ENCODE assay signal across 8 cellular contexts in the genomic region with DNA sequence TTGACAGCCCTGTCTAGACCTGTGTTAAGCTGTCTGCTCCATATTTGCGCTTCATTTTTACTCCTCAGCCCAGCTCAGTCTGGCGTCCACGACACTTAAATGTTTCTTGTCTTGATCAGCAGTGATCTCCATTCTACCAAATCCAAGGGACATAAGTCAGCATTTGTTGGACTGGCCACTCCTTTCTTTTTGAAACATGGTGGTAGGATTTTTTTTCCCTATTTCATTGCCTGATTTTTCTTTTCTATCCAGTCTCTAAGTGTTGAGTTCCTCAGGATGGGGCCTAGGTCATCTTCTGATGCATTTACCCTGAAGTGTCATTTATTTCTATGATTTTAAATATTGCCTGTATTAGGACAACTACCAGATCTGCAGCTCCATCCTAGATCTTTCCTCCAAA. TPM values are rescaled to one million over a fixed set of nuclear protein-coding genes. Genes with fewer than 3 reads are reported as not detected.
DNase-seq lines count a peak whose midpoint lies in the region; ATAC-seq and TF ChIP-seq lines count a peak whose summit lies in the region.

No MANE protein-coding gene starts in this region.

- H3K27ac ChIP-seq in HEK293 (ENCODE audit: extremely low read depth, low read depth, low read length) = peak overlapping the region; percentile 97; the same call in 1 of the 2 replicates
- H3K27ac ChIP-seq in hepatocyte = peak overlapping the region; percentile 95

- peak overlapping the region; percentile 87 for H3K27ac Mint-ChIP-seq in activated CD4-positive, alpha-beta memory T cell treated with anti-CD3 and anti-CD28 coated beads, Interleukin-2, amount 10 ng/mL, durations not matched to agents 7 days and 5 days
- H3K27ac Mint-ChIP-seq in stimulated activated effector memory CD8-positive, alpha-beta T cell treated with anti-CD3 and anti-CD28 coated beads, Interleukin-12 subunit alpha, Interleukin-12 subunit beta, amount 100 ng/mL, for 72 hours = peak overlapping the region; percentile 97

- H3K36me3 Mint-ChIP-seq in activated CD4-positive, alpha-beta memory T cell treated with anti-CD3 and anti-CD28 coated beads, Interleukin-2, amount 10 ng/mL, durations not matched to agents 7 days and 5 days (ENCODE audit: low read depth) = peaks cover 31% of the 10 kb centered on the region
- H3K36me3 Mint-ChIP-seq in stimulated activated effector memory CD8-positive, alpha-beta T cell treated with anti-CD3 and anti-CD28 coated beads, Interleukin-12 subunit alpha, Interleukin-12 subunit beta, amount 100 ng/mL, for 72 hours = peaks cover 64% of the 10 kb centered on the region

- peak overlapping the region; percentile 81 for H3K4me2 ChIP-seq in hepatocyte

- no peaks in the 10 kb centered on the region for H3K27me3 Mint-ChIP-seq in activated CD4-positive, alpha-beta memory T cell treated with anti-CD3 and anti-CD28 coated beads, Interleukin-2, amount 10 ng/mL, durations not matched to agents 7 days and 5 days

- H3K9me3 ChIP-seq in HEK293 (ENCODE audit: control insufficient read depth, insufficient read depth, low read depth, low read length) (no peaks in the 10 kb centered on the region), hepatocyte (ENCODE audit: low read depth) (no peaks in the 10 kb centered on the region)

- WGBS in hepatocyte (ENCODE audit: low lambda C conversion rate, missing lambda C conversion rate) = 55% methylated on average over 3 of the region's 3 CpGs

- TF ChIP-seq CTCF in HEK293 (tag by site-specific recombination; IDR thresholded peaks at IDR 0.05) (no peak), hepatocyte (IDR thresholded peaks at IDR 0.05; ENCODE audit: poor library complexity) (no peak)

- no peak for ATAC-seq in stimulated activated effector memory CD8-positive, alpha-beta T cell treated with anti-CD3 and anti-CD28 coated beads, Interleukin-12 subunit alpha, Interleukin-12 subunit beta, amount 100 ng/mL, for 72 hours

- no peaks in the 10 kb centered on the region for H4K20me1 ChIP-seq in hepatocyte (ENCODE audit: insufficient read depth, poor library complexity, severe bottlenecking)

- H3K9me3 Mint-ChIP-seq in activated CD4-positive, alpha-beta memory T cell treated with anti-CD3 and anti-CD28 coated beads, Interleukin-2, amount 10 ng/mL, durations not matched to agents 7 days and 5 days = no peaks in the 10 kb centered on the region
- no peaks in the 10 kb centered on the region for H3K9me3 Mint-ChIP-seq in stimulated activated effector memory CD8-positive, alpha-beta T cell treated with anti-CD3 and anti-CD28 coated beads, Interleukin-12 subunit alpha, Interleukin-12 subunit beta, amount 100 ng/mL, for 72 hours

- peaks cover 68% of the 10 kb centered on the region for H3K79me2 ChIP-seq in hepatocyte

- H3K4me3 Mint-ChIP-seq in activated CD4-positive, alpha-beta memory T cell treated with anti-CD3 and anti-CD28 coated beads, Interleukin-2, amount 10 ng/mL, durations not matched to agents 7 days and 5 days = peak overlapping the region; percentile 82
- H3K4me3 Mint-ChIP-seq in stimulated activated effector memory CD8-positive, alpha-beta T cell treated with anti-CD3 and anti-CD28 coated beads, Interleukin-12 subunit alpha, Interleukin-12 subunit beta, amount 100 ng/mL, for 72 hours = peak overlapping the region; percentile 96

- no peaks in the 10 kb centered on the region for H3K9me2 ChIP-seq in hepatocyte (replicated peaks; ENCODE audit: insufficient read depth)

- no peak for DNase-seq in activated CD4-positive, alpha-beta memory T cell treated with anti-CD3 and anti-CD28 coated beads, Interleukin-2, amount 10 ng/mL, durations not matched to agents 7 days and 5 days
- DNase-seq in hepatocyte (ENCODE audit: low spot score) (peak; percentile 5), NCI-H1105 treated with DMSO at 0.1 percent for 48 hours (lab: John Stamatoyannopoulos, UW) (no peak), NCI-H226 (no peak), DMS153 treated with DMSO at 0.1 percent for 48 hours (lab: John Stamatoyannopoulos, UW; ENCODE audit: unreplicated experiment) (no peak)
- no peak for DNase-seq in stimulated activated effector memory CD8-positive, alpha-beta T cell treated with anti-CD3 and anti-CD28 coated beads, Interleukin-12 subunit alpha, Interleukin-12 subunit beta, amount 100 ng/mL, for 72 hours (ENCODE audit: low spot score in 2 of 2)
- DNase-seq in activated CD4-positive, alpha-beta T cell treated with anti-CD3 and anti-CD28 coated beads for 4 hours = no peak

- H3K4me1 Mint-ChIP-seq in activated CD4-positive, alpha-beta memory T cell treated with anti-CD3 and anti-CD28 coated beads, Interleukin-2, amount 10 ng/mL, durations not matched to agents 7 days and 5 days = peaks cover 36% of the 10 kb centered on the region
- H3K4me1 Mint-ChIP-seq in stimulated activated effector memory CD8-positive, alpha-beta T cell treated with anti-CD3 and anti-CD28 coated beads, Interleukin-12 subunit alpha, Interleukin-12 subunit beta, amount 100 ng/mL, for 72 hours = peaks cover 32% of the 10 kb centered on the region

- no peak overlapping the region for H2AFZ ChIP-seq in hepatocyte

- CTCF ChIA-PET in HEK293 (lab: Yijun Ruan, JAX) = interaction anchor here (0.6 to 3.8 kb wide), 6 partner anchors 17 to 265 kb away, joined by 3 to 32 read pairs (median 7); a partner anchor contains a TSS
- CTCF ChIA-PET in activated CD4-positive, alpha-beta memory T cell treated with anti-CD3 and anti-CD28 coated beads, Interleukin-2, amount 10 ng/mL, durations not matched to agents 7 days and 5 days (lab: Charles Lee) = interaction anchor here (1.3 to 4.3 kb wide), 7 partner anchors 9 to 112 kb away, joined by 3 to 102 read pairs (median 5); a partner anchor contains a TSS

- POLR2A ChIA-PET in HEK293 (lab: Yijun Ruan, JAX) = interaction anchor here (1.4 to 6.0 kb wide), 6 partner anchors 9 to 265 kb away, joined by 6 to 189 read pairs (median 10); a partner anchor contains a TSS
- POLR2A ChIA-PET in activated CD4-positive, alpha-beta memory T cell treated with anti-CD3 and anti-CD28 coated beads, Interleukin-2, amount 10 ng/mL, durations not matched to agents 7 days and 5 days (lab: Charles Lee) = interaction anchor here (0.6 to 7.7 kb wide), 17 partner anchors 9 to 592 kb away, joined by 3 to 321 read pairs (median 13); a partner anchor contains a TSS

- no peaks in the 10 kb centered on the region for H3K27me3 ChIP-seq in hepatocyte

- H3K4me3 ChIP-seq in HEK293 (ENCODE audit: low read depth, low read length) (peak overlapping the region; percentile 100), hepatocyte (peak overlapping the region; percentile 56)

- H3K36me3 ChIP-seq in HEK293 (ENCODE audit: control insufficient read depth in 2 of 2, insufficient read depth in 1 of 2, low read length in 2 of 2) (peaks cover 6 to 37% of the 10 kb centered on the region in 2 experiments; a peak in 2 of 3 replicates), hepatocyte (replicated peaks; ENCODE audit: insufficient read depth, low read depth) (no peaks in the 10 kb centered on the region)

- H3K4me1 ChIP-seq in HEK293 (ENCODE audit: control insufficient read depth, insufficient read depth, low read length) (peaks cover 8% of the 10 kb centered on the region), hepatocyte (ENCODE audit: insufficient read depth) (peaks cover 14% of the 10 kb centered on the region)

TF ChIP-seq in HEK293, 187 proteins besides CTCF, POLR2A, EP300 and RAD21 (continues in another document):
- no peak for TF ChIP-seq ZNF596 (tag by site-specific recombination; IDR thresholded peaks at IDR 0.05)
- TF ChIP-seq, protein P1, sequence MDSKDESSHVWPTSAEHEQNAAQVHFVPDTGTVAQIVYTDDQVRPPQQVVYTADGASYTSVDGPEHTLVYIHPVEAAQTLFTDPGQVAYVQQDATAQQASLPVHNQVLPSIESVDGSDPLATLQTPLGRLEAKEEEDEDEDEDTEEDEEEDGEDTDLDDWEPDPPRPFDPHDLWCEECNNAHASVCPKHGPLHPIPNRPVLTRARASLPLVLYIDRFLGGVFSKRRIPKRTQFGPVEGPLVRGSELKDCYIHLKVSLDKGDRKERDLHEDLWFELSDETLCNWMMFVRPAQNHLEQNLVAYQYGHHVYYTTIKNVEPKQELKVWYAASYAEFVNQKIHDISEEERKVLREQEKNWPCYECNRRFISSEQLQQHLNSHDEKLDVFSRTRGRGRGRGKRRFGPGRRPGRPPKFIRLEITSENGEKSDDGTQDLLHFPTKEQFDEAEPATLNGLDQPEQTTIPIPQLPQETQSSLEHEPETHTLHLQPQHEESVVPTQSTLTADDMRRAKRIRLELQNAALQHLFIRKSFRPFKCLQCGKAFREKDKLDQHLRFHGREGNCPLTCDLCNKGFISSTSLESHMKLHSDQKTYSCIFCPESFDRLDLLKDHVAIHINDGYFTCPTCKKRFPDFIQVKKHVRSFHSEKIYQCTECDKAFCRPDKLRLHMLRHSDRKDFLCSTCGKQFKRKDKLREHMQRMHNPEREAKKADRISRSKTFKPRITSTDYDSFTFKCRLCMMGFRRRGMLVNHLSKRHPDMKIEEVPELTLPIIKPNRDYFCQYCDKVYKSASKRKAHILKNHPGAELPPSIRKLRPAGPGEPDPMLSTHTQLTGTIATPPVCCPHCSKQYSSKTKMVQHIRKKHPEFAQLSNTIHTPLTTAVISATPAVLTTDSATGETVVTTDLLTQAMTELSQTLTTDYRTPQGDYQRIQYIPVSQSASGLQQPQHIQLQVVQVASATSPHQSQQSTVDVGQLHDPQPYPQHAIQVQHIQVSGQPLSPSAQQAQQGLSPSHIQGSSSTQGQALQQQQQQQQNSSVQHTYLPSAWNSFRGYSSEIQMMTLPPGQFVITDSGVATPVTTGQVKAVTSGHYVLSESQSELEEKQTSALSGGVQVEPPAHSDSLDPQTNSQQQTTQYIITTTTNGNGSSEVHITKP (tag by site-specific recombination; IDR thresholded peaks at IDR 0.05) = no peak
- TF ChIP-seq ZNF843 (tag by site-specific recombination; IDR thresholded peaks at IDR 0.05) = no peak

RNA-seq across cellular contexts. Expression of a gene that starts 0.9 kb away (rescaled TPM):
- total RNA-seq in activated CD4-positive, alpha-beta memory T cell treated with anti-CD3 and anti-CD28 coated beads, Interleukin-2, amount 10 ng/mL, durations not matched to agents 7 days and 5 days = 100 to 1,000 TPM; 105 to 108 TPM
- total RNA-seq in hepatocyte = 24.4 and 25.6 TPM in 2 replicates
- polyA plus RNA-seq in hepatocyte = 40.6 and 48.0 TPM in 2 replicates

RNA-seq across cellular contexts. Expression of a gene that starts 1.4 kb away (rescaled TPM):
- 100 to 1,000 TPM; 111 to 114 TPM for total RNA-seq in activated CD4-positive, alpha-beta memory T cell treated with anti-CD3 and anti-CD28 coated beads, Interleukin-2, amount 10 ng/mL, durations not matched to agents 7 days and 5 days
- total RNA-seq in hepatocyte = 22.4 and 32.8 TPM in 2 replicates
- 97.6 and 128 TPM in 2 replicates for polyA plus RNA-seq in hepatocyte

RNA-seq across cellular contexts. Expression of a gene that starts 16.5 kb away (rescaled TPM):
- total RNA-seq in activated CD4-positive, alpha-beta memory T cell treated with anti-CD3 and anti-CD28 coated beads, Interleukin-2, amount 10 ng/mL, durations not matched to agents 7 days and 5 days = 1 to 10 TPM; 6.4 to 7.0 TPM
- 2.0 and 4.1 TPM in 2 replicates for total RNA-seq in hepatocyte
- 9.7 and 11.2 TPM in 2 replicates for polyA plus RNA-seq in hepatocyte

RNA-seq across cellular contexts. Expression of a gene that starts 20.9 kb away (rescaled TPM):
- 10 to 100 TPM; 89.1 to 90.2 TPM for total RNA-seq in activated CD4-positive, alpha-beta memory T cell treated with anti-CD3 and anti-CD28 coated beads, Interleukin-2, amount 10 ng/mL, durations not matched to agents 7 days and 5 days
- total RNA-seq in hepatocyte = 36.6 and 46.4 TPM in 2 replicates
- 85.7 and 105 TPM in 2 replicates for polyA plus RNA-seq in hepatocyte

RNA-seq across cellular contexts. Expression of a gene that starts 22.2 kb away (rescaled TPM):
- under 1 TPM; 0.48 to 0.60 TPM for total RNA-seq in activated CD4-positive, alpha-beta memory T cell treated with anti-CD3 and anti-CD28 coated beads, Interleukin-2, amount 10 ng/mL, durations not matched to agents 7 days and 5 days
- not detected in 2 replicates for total RNA-seq in hepatocyte
- not detected in 2 replicates for polyA plus RNA-seq in hepatocyte
